In genomic region chr1:206472454-206472853, GRCh38 we compare ENCODE assay signal across 9 cellular contexts. TPM values are rescaled to one million over a fixed set of nuclear protein-coding genes. Genes with fewer than 3 reads are reported as not detected.
DNase-seq lines count a peak whose midpoint lies in the region; ATAC-seq and TF ChIP-seq lines count a peak whose summit lies in the region.
"Had no signal": no experiment of that assay in that cellular context is flagged by ENCODE, and none has a peak within 500 bp of the region (broad histone marks: within the 10 kb centered on the region; RNA-seq: fewer than 3 reads in every experiment).

No MANE protein-coding gene starts in this region.

- TF ChIP-seq EP300 in gastroesophageal sphincter (IDR thresholded peaks at IDR 0.05) = no peak

- H3K9me3 Mint-ChIP-seq in Calu3 (ENCODE audit: low read depth, unreplicated experiment) = no peaks in the 10 kb centered on the region
- H3K9me3 Mint-ChIP-seq in naive thymus-derived CD4-positive, alpha-beta T cell = no peaks in the 10 kb centered on the region

- CTCF ChIA-PET in Calu3 (lab: Charles Lee) = no interaction called here
- CTCF ChIA-PET in naive thymus-derived CD4-positive, alpha-beta T cell (lab: Charles Lee) = interaction anchor here (1.3 to 3.2 kb wide), 2 partner anchors 10 to 111 kb away, joined by 4 to 30 read pairs; no protein-coding TSS in a partner anchor

- H3K27ac ChIP-seq in MM.1S (ENCODE audit: low read length) (no peak overlapping the region), gastroesophageal sphincter (no peak overlapping the region)
- peak overlapping the region; percentile 78 for H3K27ac ChIP-seq in naive thymus-derived CD4-positive, alpha-beta T cell (ENCODE audit: low read depth, low read length)

- peaks cover 70% of the 10 kb centered on the region for H3K36me3 Mint-ChIP-seq in Calu3 (ENCODE audit: insufficient read depth, unreplicated experiment)
- peaks cover 9 to 48% (median 12%) of the 10 kb centered on the region in 5 donors for H3K36me3 Mint-ChIP-seq in naive thymus-derived CD4-positive, alpha-beta T cell
- H3K36me3 Mint-ChIP-seq: brain had no signal

- H3K4me1 ChIP-seq in MM.1S (ENCODE audit: low read length) (peaks cover 53% of the 10 kb centered on the region), gastroesophageal sphincter (peaks cover 0 to 38% (median 9%) of the 10 kb centered on the region in 3 donors)
- peaks cover 47 to 48% of the 10 kb centered on the region in 2 donors for H3K4me1 ChIP-seq in naive thymus-derived CD4-positive, alpha-beta T cell (ENCODE audit: control insufficient read depth in 2 of 2, insufficient read depth in 2 of 2, low read length in 2 of 2)

- H3F3A ChIP-seq in MM.1S (ENCODE audit: insufficient read depth, low read length) = peaks cover 32% of the 10 kb centered on the region

- peak overlapping the region; percentile 74 for H3K4me3 Mint-ChIP-seq in Calu3 (ENCODE audit: low read depth, unreplicated experiment)
- peak overlapping the region; percentile 88 to 95 (median 93) for H3K4me3 Mint-ChIP-seq in naive thymus-derived CD4-positive, alpha-beta T cell

- no peaks in the 10 kb centered on the region for H3K27me3 Mint-ChIP-seq in Calu3 (ENCODE audit: unreplicated experiment)
- H3K27me3 Mint-ChIP-seq in naive thymus-derived CD4-positive, alpha-beta T cell = no peaks in the 10 kb centered on the region

- H3K4me2 ChIP-seq in MM.1S (ENCODE audit: low read depth, low read length) = peak overlapping the region; percentile 84; the same call in 1 of the 2 replicates

- peaks cover 42% of the 10 kb centered on the region for H3K4me1 Mint-ChIP-seq in Calu3 (ENCODE audit: low read depth, unreplicated experiment)
- H3K4me1 Mint-ChIP-seq in naive thymus-derived CD4-positive, alpha-beta T cell = peaks cover 44 to 69% (median 61%) of the 10 kb centered on the region in 7 donors

- H3K9ac ChIP-seq in MM.1S (ENCODE audit: low read length) = no peak overlapping the region

- H3K9me3 ChIP-seq in MM.1S (replicated peaks; ENCODE audit: insufficient read depth, low read length) = no peaks in the 10 kb centered on the region
- no peaks in the 10 kb centered on the region for H3K9me3 ChIP-seq in naive thymus-derived CD4-positive, alpha-beta T cell (ENCODE audit: control insufficient read depth in 2 of 3, low read length in 3 of 3)
- no peaks in the 10 kb centered on the region for H3K9me3 ChIP-seq in gastroesophageal sphincter

- in situ Hi-C loops in astrocyte of the spinal cord (cut with HindIII; ENCODE audit: low sequenced_read_pairs) = no loop called here

- no peaks in the 10 kb centered on the region for H4K20me1 ChIP-seq in MM.1S (ENCODE audit: insufficient read depth, low read length)

- no TSS peak for BruUV-seq in Calu3 (replicated peaks; lab: Mats Ljungman, UMichigan)

- DNase-seq in Calu3 (peak; percentile 74), MM.1S (no peak), astrocyte of the spinal cord (ENCODE audit: low read depth, low spot score) (peak; percentile 72), KG1 (lab: John Stamatoyannopoulos, UW) (no peak)
- DNase-seq in naive thymus-derived CD4-positive, alpha-beta T cell = peak in 3 of 9 donors; percentile 7 to 64 (median 24)

- H2AFZ ChIP-seq in MM.1S (ENCODE audit: low read length) = no peak overlapping the region

- H3K27me3 ChIP-seq in MM.1S (replicated peaks; ENCODE audit: insufficient read depth, low read length) (no peaks in the 10 kb centered on the region), gastroesophageal sphincter (peaks cover 19% of the 10 kb centered on the region)
- H3K27me3 ChIP-seq in naive thymus-derived CD4-positive, alpha-beta T cell (ENCODE audit: control insufficient read depth in 2 of 2, insufficient read depth in 2 of 2, low read length in 2 of 2) = no peaks in the 10 kb centered on the region

- 63% methylated on average over 1 of the region's 3 CpGs; no CpG with 5 or more reads in 1 of the 2 donors for WGBS in gastroesophageal sphincter (ENCODE audit: low coverage in 1 of 2), 2 donors

- POLR2A ChIA-PET in naive thymus-derived CD4-positive, alpha-beta T cell (lab: Charles Lee) = interaction anchor here (1.9 to 2.7 kb wide), 2 partner anchors 10 to 106 kb away, joined by 4 to 10 read pairs; no protein-coding TSS in a partner anchor

- ATAC-seq in naive thymus-derived CD4-positive, alpha-beta T cell = peak; percentile 18
- ATAC-seq in gastroesophageal sphincter (no peak), GM19467 (IDR thresholded peaks at IDR 0.05; ENCODE audit: unreplicated experiment) (no peak), GM18861 (IDR thresholded peaks at IDR 0.05; ENCODE audit: unreplicated experiment) (no peak)

- intact Hi-C loops in Calu3 (cut with micrococcal nuclease; ENCODE audit: unreplicated experiment) = no loop called here
- intact Hi-C loops in naive thymus-derived CD4-positive, alpha-beta T cell (cut with micrococcal nuclease) = loop anchor here in 1 of 2 donors (5.0 kb wide), 1 partner anchor 110 kb away; no protein-coding TSS in a partner anchor

- H3K27ac Mint-ChIP-seq in Calu3 (ENCODE audit: unreplicated experiment) = no peak overlapping the region
- H3K27ac Mint-ChIP-seq in naive thymus-derived CD4-positive, alpha-beta T cell = peak overlapping the region; percentile 75 to 97 (median 86)

- peaks cover 46% of the 10 kb centered on the region for H3K79me2 ChIP-seq in MM.1S (ENCODE audit: low read length)

- no peak for TF ChIP-seq CTCF in Calu3 (IDR thresholded peaks at IDR 0.05; ENCODE audit: unreplicated experiment)
- TF ChIP-seq CTCF in MM.1S (IDR thresholded peaks at IDR 0.05; ENCODE audit: low read length) = no peak
- no peak for TF ChIP-seq CTCF in astrocyte of the spinal cord (IDR thresholded peaks at IDR 0.05; ENCODE audit: low read depth, low read length)
- no peak for TF ChIP-seq CTCF in gastroesophageal sphincter (IDR thresholded peaks at IDR 0.05)

- H3K9me2 ChIP-seq in MM.1S (replicated peaks; ENCODE audit: insufficient read depth, low read length) = no peaks in the 10 kb centered on the region

- TF ChIP-seq POLR2A in gastroesophageal sphincter (IDR thresholded peaks at IDR 0.05) = no peak

- no peak overlapping the region for H3K4me3 ChIP-seq in MM.1S (ENCODE audit: low read length)
- no peak overlapping the region for H3K4me3 ChIP-seq in astrocyte of the spinal cord (ENCODE audit: low read depth, low read length)
- H3K4me3 ChIP-seq in naive thymus-derived CD4-positive, alpha-beta T cell (ENCODE audit: low read length) = peak overlapping the region; percentile 98
- H3K4me3 ChIP-seq in gastroesophageal sphincter = no peak overlapping the region

- H3K36me3 ChIP-seq in MM.1S (replicated peaks; ENCODE audit: insufficient read depth, low read length) = no peaks in the 10 kb centered on the region; the same call in 1 of the 2 replicates
- peaks cover 1 to 53% (median 8%) of the 10 kb centered on the region in 3 experiments for H3K36me3 ChIP-seq in naive thymus-derived CD4-positive, alpha-beta T cell (ENCODE audit: control insufficient read depth in 2 of 3, insufficient read depth in 3 of 3, low read length in 3 of 3)
- peaks cover 0 to 28% of the 10 kb centered on the region in 2 donors for H3K36me3 ChIP-seq in gastroesophageal sphincter

RNA-seq across cellular contexts. Expression of gene IKBKE, which starts 2.2 kb away (rescaled TPM):
- total RNA-seq in Calu3 (2022) (35.5 and 47.5 TPM in 2 replicates), gastroesophageal sphincter (1 to 10 TPM; 2.2 to 3.9 (median 2.7) TPM)
- 100 to 1,000 TPM in 1 of 5 experiments, 10 to 100 TPM in 4; 50.1 to 177 (median 79.1) TPM for total RNA-seq in naive thymus-derived CD4-positive, alpha-beta T cell
- 10 to 100 TPM; 32.5 to 48.3 TPM for polyA plus RNA-seq in naive thymus-derived CD4-positive, alpha-beta T cell

RNA-seq across cellular contexts. Expression of gene RASSF5, which starts 34.9 kb away (rescaled TPM):
- total RNA-seq in Calu3 (2022) (6.1 and 6.5 TPM in 2 replicates), gastroesophageal sphincter (10 to 100 TPM in 2 of 4 donors, 1 to 10 TPM in 2; 6.2 to 23.3 (median 8.5) TPM)
- 100 to 1,000 TPM; 155 to 240 (median 218) TPM for total RNA-seq in naive thymus-derived CD4-positive, alpha-beta T cell
- 100 to 1,000 TPM; 299 to 416 TPM for polyA plus RNA-seq in naive thymus-derived CD4-positive, alpha-beta T cell

Comparison
In these comparisons a context has a peak if more than half of its experiments do, and no peak if none do; other contexts are left out.
1. DNase-seq: peak in Calu3 (single experiment) and astrocyte of the spinal cord (single experiment); none in MM.1S (single experiment) and KG1 (single experiment).
2. RNA of gene RASSF5, which starts 34.9 kb away (total RNA-seq): 155 to 240 TPM in naive thymus-derived CD4-positive, alpha-beta T cell; 6.2 to 23.3 TPM in gastroesophageal sphincter and 6.1 to 6.5 TPM in Calu3; every median in the first group is over 4 times any median in the second.